16 cellular contexts compared by ENCODE assay signal in genomic region chr22:29244785-29245625, GRCh38. TPM values are rescaled to one million over a fixed set of nuclear protein-coding genes. Genes with fewer than 3 reads are reported as not detected.
A peak's percentile ranks its signal among the peaks of the same experiment; 100 is the strongest.
DNase-seq lines count a peak whose midpoint lies in the region; ATAC-seq and TF ChIP-seq lines count a peak whose summit lies in the region.
"Had no signal": no experiment of that assay in that cellular context is flagged by ENCODE, and none has a peak within 500 bp of the region (broad histone marks: within the 10 kb centered on the region; RNA-seq: fewer than 3 reads in every experiment).

No MANE protein-coding gene starts in this region.

- H3K27me3 Mint-ChIP-seq in mesothelial cell of epicardium (ENCODE audit: low read depth), result no peaks in the 10 kb centered on the region

- H3K4me1 ChIP-seq in RWPE2 (ENCODE audit: insufficient read depth, poor library complexity, severe bottlenecking) (no peaks in the 10 kb centered on the region), sigmoid colon (no peaks in the 10 kb centered on the region), stomach (peaks cover 0 to 5% (median 0%) of the 10 kb centered on the region in 4 donors)
- H3K4me1 ChIP-seq: testis had no signal

- H3K4me3 ChIP-seq in RWPE2 (ENCODE audit: severe bottlenecking) (no peak overlapping the region), sigmoid colon (no peak overlapping the region), stomach (no peak overlapping the region)
- H3K4me3 ChIP-seq: testis had no signal

- H3K27me3 ChIP-seq in RWPE2 (ENCODE audit: insufficient read depth, poor library complexity, severe bottlenecking) (no peaks in the 10 kb centered on the region), sigmoid colon (no peaks in the 10 kb centered on the region), stomach (no peaks in the 10 kb centered on the region)
- H3K27me3 ChIP-seq: testis had no signal

- H3K27ac Mint-ChIP-seq in mesothelial cell of epicardium, result no peak overlapping the region
- H3K27ac Mint-ChIP-seq: activated CD8-positive, alpha-beta T cell treated with anti-CD3 and anti-CD28 coated beads, Interleukin-2, amount 10 ng/mL, durations not matched to agents 7 days and 5 days; activated naive CD4-positive, alpha-beta T cell treated with anti-CD3 and anti-CD28 coated beads for 36 hours; HFFc6 had no signal

- DNase-seq in Right ventricle myocardium inferior (ENCODE audit: missing footprints), result no peak
- no peak for DNase-seq in cardiac septum (ENCODE audit: low spot score)
- no peak for DNase-seq in RWPE2 (ENCODE audit: low spot score)
- DNase-seq in left lobe of liver (ENCODE audit: low spot score), result no peak
- DNase-seq in sigmoid colon, result peak; percentile 48
- no peak for DNase-seq in stomach
- DNase-seq in mesothelial cell of epicardium (ENCODE audit: low spot score in 2 of 2, unreplicated experiment in 2 of 2), result no peak
- DNase-seq: NCI-H187 had no signal

- no peak for TF ChIP-seq EP300 in sigmoid colon (IDR thresholded peaks at IDR 0.05)
- no peak for TF ChIP-seq EP300 in stomach (IDR thresholded peaks at IDR 0.05)

- peaks cover 39% of the 10 kb centered on the region for H3K36me3 Mint-ChIP-seq in mesothelial cell of epicardium

- WGBS in sigmoid colon, 2 donors, result 72 to 82% methylated on average over 7 of the region's 7 CpGs
- 68 to 77% (median 76%) methylated on average over 5 to 7 of the region's 7 CpGs for WGBS in stomach, 5 donors

- ATAC-seq in Right ventricle myocardium inferior (peak; percentile 26), RWPE2 (ENCODE audit: low read depth) (peak; percentile 21; the same call in 1 of the 3 replicates), left lobe of liver (peak; percentile 14), HG02623 (IDR thresholded peaks at IDR 0.05; ENCODE audit: unreplicated experiment) (no peak)

- no peak overlapping the region for H3K27ac ChIP-seq in RWPE2 (ENCODE audit: poor library complexity, severe bottlenecking)
- H3K27ac ChIP-seq in sigmoid colon, result no peak overlapping the region
- H3K27ac ChIP-seq in stomach, result no peak overlapping the region
- H3K27ac ChIP-seq: testis had no signal

- peaks cover 31% of the 10 kb centered on the region for H3K9me3 Mint-ChIP-seq in mesothelial cell of epicardium
- H3K9me3 Mint-ChIP-seq: neural crest cell had no signal

- H3K36me3 ChIP-seq in RWPE2 (ENCODE audit: low read depth) (no peaks in the 10 kb centered on the region), sigmoid colon (no peaks in the 10 kb centered on the region), stomach (peaks cover 0 to 3% (median 0%) of the 10 kb centered on the region in 4 donors)

- TF ChIP-seq POLR2A in sigmoid colon (IDR thresholded peaks at IDR 0.05) (no peak), stomach (IDR thresholded peaks at IDR 0.05) (no peak)

- TF ChIP-seq CTCF in RWPE2 (IDR thresholded peaks at IDR 0.05; ENCODE audit: poor library complexity, severe bottlenecking), result no peak
- no peak for TF ChIP-seq CTCF in sigmoid colon (IDR thresholded peaks at IDR 0.05)
- no peak for TF ChIP-seq CTCF in stomach (IDR thresholded peaks at IDR 0.05)
- no peak for TF ChIP-seq CTCF in mesothelial cell of epicardium (IDR thresholded peaks at IDR 0.05; ENCODE audit: unreplicated experiment)

- H3K4me3 Mint-ChIP-seq in mesothelial cell of epicardium, result no peak overlapping the region
- H3K4me3 Mint-ChIP-seq: activated CD8-positive, alpha-beta T cell treated with anti-CD3 and anti-CD28 coated beads, Interleukin-2, amount 10 ng/mL, durations not matched to agents 7 days and 5 days; activated naive CD4-positive, alpha-beta T cell treated with anti-CD3 and anti-CD28 coated beads for 36 hours; activated T-cell treated with anti-CD3 and anti-CD28 coated beads, Interleukin-2, amount 50 U/mL, for 4 hours; HFFc6; neural crest cell had no signal

- intact Hi-C loops in Right ventricle myocardium inferior (cut with DNase I) (loop anchor here (5.0 kb wide), 2 partner anchors 43 to 88 kb away; no protein-coding TSS in a partner anchor), cardiac septum (cut with DNase I) (loop anchor here (2.0 to 10.0 kb wide), 3 partner anchors 90 to 388 kb away; no protein-coding TSS in a partner anchor), sigmoid colon (cut with DNase I) (loop anchor here (2.0 to 10.0 kb wide), 3 partner anchors 38 to 170 kb away; partner anchors contain the start of gene KREMEN1), stomach (cut with DNase I; ENCODE audit: low total_unique reads) (loop anchor here (5.0 kb wide), 1 partner anchor 38 kb away; the partner anchor contains the start of gene EMID1)

- H3K4me1 Mint-ChIP-seq in mesothelial cell of epicardium, result no peaks in the 10 kb centered on the region

- peaks cover 5% of the 10 kb centered on the region for H3K9me3 ChIP-seq in RWPE2 (ENCODE audit: severe bottlenecking)
- H3K9me3 ChIP-seq in sigmoid colon, result no peaks in the 10 kb centered on the region
- peaks cover 0 to 5% (median 0%) of the 10 kb centered on the region in 4 donors for H3K9me3 ChIP-seq in stomach
- H3K9me3 ChIP-seq: testis had no signal

RNA-seq across cellular contexts. Expression of gene RHBDD3, which starts 22.8 kb away (rescaled TPM):
- total RNA-seq in Right ventricle myocardium inferior (11.6 TPM), cardiac septum (16.7 TPM), left lobe of liver (18.9 TPM), sigmoid colon (10 to 100 TPM; 16.1 to 20.5 (median 18.0) TPM), stomach (10 to 100 TPM; 14.5 to 76.5 (median 45.1) TPM), mesothelial cell of epicardium (55.9 to 59.6 TPM (median 58.0 TPM) in 3 replicates)
- polyA plus RNA-seq in sigmoid colon (10 to 100 TPM in 1 of 3 donors, 1 to 10 TPM in 2; 5.4 to 40.7 (median 8.3) TPM), stomach (10 to 100 TPM in 2 of 3 donors, 1 to 10 TPM in 1; 9.8 to 19.6 (median 16.7) TPM)

RNA-seq across cellular contexts. Expression of gene EWSR1, which starts 23.1 kb away (rescaled TPM):
- 112 TPM for total RNA-seq in Right ventricle myocardium inferior
- total RNA-seq in cardiac septum, result 138 TPM
- 93.3 TPM for total RNA-seq in left lobe of liver
- 100 to 1,000 TPM; 170 to 233 (median 177) TPM for total RNA-seq in sigmoid colon
- polyA plus RNA-seq in sigmoid colon, result 100 to 1,000 TPM in 1 of 3 donors, 10 to 100 TPM in 2; 81.4 to 182 (median 83.5) TPM
- 100 to 1,000 TPM; 145 to 376 (median 185) TPM for total RNA-seq in stomach
- polyA plus RNA-seq in stomach, result 100 to 1,000 TPM in 1 of 3 donors, 10 to 100 TPM in 2; 97.7 to 137 (median 98.2) TPM
- total RNA-seq in mesothelial cell of epicardium, result 364 to 381 TPM (median 379 TPM) in 3 replicates

RNA-seq across cellular contexts. Expression of gene EMID1, which starts 39.3 kb away (rescaled TPM):
- total RNA-seq in Right ventricle myocardium inferior (0.43 TPM), cardiac septum (1.3 TPM), left lobe of liver (1.3 TPM), sigmoid colon (1 to 10 TPM in 2 of 4 donors, under 1 TPM in 2; 0.27 to 4.7 (median 1.2) TPM), stomach (10 to 100 TPM in 2 of 5 donors, 1 to 10 TPM in 2, not detected in 1; 1.8 to 23.6 (median 9.5) TPM), mesothelial cell of epicardium (15.7 to 18.1 TPM (median 17.6 TPM) in 3 replicates)
- polyA plus RNA-seq in sigmoid colon (1 to 10 TPM; 3.2 to 5.9 (median 3.6) TPM), stomach (10 to 100 TPM in 2 of 3 donors, 1 to 10 TPM in 1; 2.5 to 12.7 (median 10.3) TPM)
- total RNA-seq: A673; activated CD8-positive, alpha-beta T cell treated with anti-CD3 and anti-CD28 coated beads, Interleukin-2, amount 10 ng/mL, durations not matched to agents 7 days and 5 days; activated naive CD4-positive, alpha-beta T cell treated with anti-CD3 and anti-CD28 coated beads for 36 hours; HFFc6 had no signal
